In genomic region chr9:35114921-35115341, GRCh38 we compare ENCODE assay signal across 8 cellular contexts. TPM values are rescaled to one million over a fixed set of nuclear protein-coding genes. Genes with fewer than 3 reads are reported as not detected.
DNase-seq lines count a peak whose midpoint lies in the region; ATAC-seq and TF ChIP-seq lines count a peak whose summit lies in the region.

No MANE protein-coding gene starts in this region.

- H3K36me3 Mint-ChIP-seq in activated naive CD4-positive, alpha-beta T cell treated with anti-CD3 and anti-CD28 coated beads, Interleukin-2, amount 10 ng/mL, durations not matched to agents 7 days and 5 days: peaks cover 9% of the 10 kb centered on the region

- H3K4me3 Mint-ChIP-seq in activated naive CD4-positive, alpha-beta T cell treated with anti-CD3 and anti-CD28 coated beads, Interleukin-2, amount 10 ng/mL, durations not matched to agents 7 days and 5 days: peak overlapping the region; percentile 98

- H3K27me3 Mint-ChIP-seq in activated naive CD4-positive, alpha-beta T cell treated with anti-CD3 and anti-CD28 coated beads, Interleukin-2, amount 10 ng/mL, durations not matched to agents 7 days and 5 days: no peaks in the 10 kb centered on the region

- DNase-seq in GDM1 (lab: John Stamatoyannopoulos, UW) (peak; percentile 69), NAMALWA (ENCODE audit: low spot score) (peak; percentile 73), head of caudate nucleus (peak in 31 of 42 donors; percentile 6 to 65 (median 39)), omental fat pad (ENCODE audit: low spot score) (peak; percentile 52), epidermal melanocyte (ENCODE audit: insufficient read length, low spot score) (no peak)
- DNase-seq in activated naive CD4-positive, alpha-beta T cell treated with anti-CD3 and anti-CD28 coated beads, Interleukin-2, amount 10 ng/mL, durations not matched to agents 7 days and 5 days: peak; percentile 63

- H3K4me1 Mint-ChIP-seq in activated naive CD4-positive, alpha-beta T cell treated with anti-CD3 and anti-CD28 coated beads, Interleukin-2, amount 10 ng/mL, durations not matched to agents 7 days and 5 days: peaks cover 61% of the 10 kb centered on the region

- TF ChIP-seq CTCF in omental fat pad (IDR thresholded peaks at IDR 0.05): no peak

- ATAC-seq in omental fat pad (ENCODE audit: low FRiP score) (no peak), HG02840 (IDR thresholded peaks at IDR 0.05; ENCODE audit: low FRiP score, unreplicated experiment) (no peak), HG03521 (IDR thresholded peaks at IDR 0.05; ENCODE audit: unreplicated experiment) (no peak)

- peak overlapping the region; percentile 91 for H3K27ac Mint-ChIP-seq in activated naive CD4-positive, alpha-beta T cell treated with anti-CD3 and anti-CD28 coated beads, Interleukin-2, amount 10 ng/mL, durations not matched to agents 7 days and 5 days

- no peaks in the 10 kb centered on the region for H3K9me3 Mint-ChIP-seq in activated naive CD4-positive, alpha-beta T cell treated with anti-CD3 and anti-CD28 coated beads, Interleukin-2, amount 10 ng/mL, durations not matched to agents 7 days and 5 days

- intact Hi-C loops in head of caudate nucleus (cut with DNase I): loop anchor here (5.0 kb wide), 3 partner anchors 47 to 362 kb away; partner anchors contain the start of gene UNC13B

- CTCF ChIA-PET in activated naive CD4-positive, alpha-beta T cell treated with anti-CD3 and anti-CD28 coated beads, Interleukin-2, amount 10 ng/mL, durations not matched to agents 7 days and 5 days (lab: Charles Lee): interaction anchor here (0.9 to 6.7 kb wide), 10 partner anchors 12 to 616 kb away, joined by 3 to 54 read pairs (median 4); partner anchors contain the start of genes FANCG and STOML2

RNA-seq across cellular contexts. Expression of gene ATOSB, which starts 0.7 kb away (rescaled TPM):
- 10 to 100 TPM; 14.9 to 22.9 (median 20.5) TPM for total RNA-seq in omental fat pad

RNA-seq across cellular contexts. Expression of gene STOML2, which starts 12.0 kb away (rescaled TPM):
- total RNA-seq in omental fat pad: 100 to 1,000 TPM in 2 of 4 donors, 10 to 100 TPM in 2; 77.6 to 108 (median 89.9) TPM

RNA-seq across cellular contexts. Expression of gene PIGO, which starts 18.5 kb away (rescaled TPM):
- 10 to 100 TPM; 11.4 to 16.6 (median 13.3) TPM for total RNA-seq in omental fat pad

RNA-seq across cellular contexts. Expression of gene FANCG, which starts 35.2 kb away (rescaled TPM):
- total RNA-seq in omental fat pad: 10 to 100 TPM in 3 of 4 donors, 1 to 10 TPM in 1; 8.1 to 20.0 (median 14.1) TPM

RNA-seq across cellular contexts. Expression of gene VCP, which starts 42.5 kb away (rescaled TPM):
- 100 to 1,000 TPM; 175 to 317 (median 207) TPM for total RNA-seq in omental fat pad
